Comparison of ENCODE assay signal across 14 cellular contexts in the genomic region with DNA sequence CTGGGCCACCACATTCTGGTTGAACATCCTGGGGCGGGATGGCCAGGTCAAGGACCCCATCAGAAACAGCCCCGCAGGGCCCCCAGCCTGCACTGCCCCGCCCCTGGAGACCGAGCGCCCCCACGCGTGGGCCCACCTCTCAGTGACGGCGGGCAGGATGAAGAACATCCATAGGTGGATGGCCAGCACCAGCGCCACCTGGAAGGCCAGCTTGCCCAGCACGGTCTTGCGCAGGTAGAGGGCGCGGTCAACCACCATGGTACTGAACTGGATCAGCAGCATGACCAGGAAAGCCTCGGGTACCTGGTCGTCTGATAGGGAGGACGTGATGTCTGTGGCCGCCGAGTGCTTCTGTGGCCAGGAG. TPM values are rescaled to one million over a fixed set of nuclear protein-coding genes. Genes with fewer than 3 reads are reported as not detected.
"Had no signal": no experiment of that assay in that cellular context is flagged by ENCODE, and none has a peak within 500 bp of the region (broad histone marks: within the 10 kb centered on the region; RNA-seq: fewer than 3 reads in every experiment).

No MANE protein-coding gene starts in this region.

- H3K27ac ChIP-seq: left lung, neutrophil, SJSA1, vagina had no signal

- H3K4me1 Mint-ChIP-seq: brain; naive thymus-derived CD4-positive, alpha-beta T cell had no signal

- H3K27ac Mint-ChIP-seq: activated naive CD8-positive, alpha-beta T cell had no signal

- H3K27me3 Mint-ChIP-seq: activated naive CD8-positive, alpha-beta T cell; brain; naive thymus-derived CD4-positive, alpha-beta T cell had no signal

- H3K4me1 ChIP-seq: left lung, SJSA1, transverse colon, vagina had no signal

- ATAC-seq: left lung; naive thymus-derived CD4-positive, alpha-beta T cell had no signal

- H3K36me3 Mint-ChIP-seq: activated naive CD8-positive, alpha-beta T cell had no signal

- H3K4me3 ChIP-seq: left lung, SJSA1, transverse colon, vagina had no signal

- DNase-seq: activated CD4-positive, CD25-positive, alpha-beta regulatory T cell treated with anti-CD3 and anti-CD28 coated beads, Interleukin-2, amount 50 U/mL, for 72 hours; amniotic stem cell; erythroblast; left lung; naive thymus-derived CD4-positive, alpha-beta T cell; small intestine; SW 1271; T1000 had no signal

- H3K9me3 Mint-ChIP-seq: brain had no signal

- H3K27me3 ChIP-seq: left lung, neutrophil, SJSA1, transverse colon, vagina had no signal

- H3K4me3 Mint-ChIP-seq: brain; naive thymus-derived CD4-positive, alpha-beta T cell had no signal

- H3K9me3 ChIP-seq: left lung, neutrophil, SJSA1, transverse colon, vagina had no signal

RNA-seq across cellular contexts. Expression of gene SNAI3, which starts 33.6 kb away (rescaled TPM):
- total RNA-seq: vagina had no signal
